In the genomic region with DNA sequence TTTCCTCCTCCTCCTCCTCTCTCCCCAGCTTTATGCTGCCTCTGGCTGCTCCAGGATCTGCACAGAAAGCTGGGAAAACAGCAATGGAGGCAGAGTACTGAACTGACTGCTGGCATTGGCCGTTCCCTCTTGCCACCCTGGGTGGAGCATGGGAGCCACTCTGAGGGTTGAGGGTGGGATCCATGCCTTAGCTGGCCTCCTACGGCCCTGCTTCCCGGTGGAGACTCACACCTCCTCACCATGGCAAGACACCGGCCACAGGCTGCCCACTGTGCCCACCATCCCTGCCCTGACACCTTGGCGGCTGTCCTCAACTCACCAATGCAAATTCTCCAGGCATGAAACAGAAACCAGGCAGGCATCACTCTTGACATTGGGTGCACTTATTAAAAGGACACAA, we compare ENCODE assay signal across 26 cellular contexts.
"Had no signal": no experiment of that assay in that cellular context is flagged by ENCODE, and none has a peak within 500 bp of the region (broad histone marks: within the 10 kb centered on the region; RNA-seq: fewer than 3 reads in every experiment).

No MANE protein-coding gene starts in this region.

- H3K27me3 Mint-ChIP-seq: activated CD4-positive, alpha-beta memory T cell treated with anti-CD3 and anti-CD28 coated beads, Interleukin-2, amount 10 ng/mL, durations not matched to agents 7 days and 5 days; activated naive CD4-positive, alpha-beta T cell treated with anti-CD3 and anti-CD28 coated beads, Interleukin-2, amount 10 ng/mL, durations not matched to agents 7 days and 5 days; activated T-cell treated with anti-CD3 and anti-CD28 coated beads, Interleukin-2, amount 50 U/mL, for 24 hours had no signal

- FAIRE-seq: astrocyte had no signal

- ATAC-seq: activated naive CD4-positive, alpha-beta T cell treated with anti-CD3 and anti-CD28 coated beads, Interleukin-2, amount 50 U/mL, for 72 hours; activated T-cell treated with anti-CD3 and anti-CD28 coated beads, Interleukin-2, amount 50 U/mL, for 72 hours; gastroesophageal sphincter; heart right ventricle had no signal

- H3K36me3 Mint-ChIP-seq: activated naive CD4-positive, alpha-beta T cell treated with anti-CD3 and anti-CD28 coated beads, Interleukin-2, amount 10 ng/mL, durations not matched to agents 7 days and 5 days had no signal

- H3K4me3 Mint-ChIP-seq: activated CD4-positive, alpha-beta memory T cell treated with anti-CD3 and anti-CD28 coated beads, Interleukin-2, amount 10 ng/mL, durations not matched to agents 7 days and 5 days; activated naive CD4-positive, alpha-beta T cell treated with anti-CD3 and anti-CD28 coated beads, Interleukin-2, amount 10 ng/mL, durations not matched to agents 7 days and 5 days; activated naive CD8-positive, alpha-beta T cell treated with anti-CD3 and anti-CD28 coated beads, Interleukin-2, amount 10 ng/mL, durations not matched to agents 7 days and 5 days; activated T-cell treated with anti-CD3 and anti-CD28 coated beads, Interleukin-2, amount 50 U/mL, for 24 hours; dendritic cell treated with granulocyte-macrophage colony-stimulating factor and Interleukin-4, amounts not matched to agents 40 ng/mL and 50 ng/mL, for 4 days had no signal

- H3K27me3 ChIP-seq: brain microvascular endothelial cell, gastroesophageal sphincter, heart right ventricle had no signal

- H3K27ac ChIP-seq: brain microvascular endothelial cell, coronary artery, dorsolateral prefrontal cortex, esophagus squamous epithelium, gastroesophageal sphincter, heart right ventricle had no signal

- H3K4me3 ChIP-seq: coronary artery, dorsolateral prefrontal cortex, esophagus squamous epithelium, gastroesophageal sphincter, heart right ventricle had no signal

- H3K27ac Mint-ChIP-seq: activated naive CD4-positive, alpha-beta T cell treated with anti-CD3 and anti-CD28 coated beads, Interleukin-2, amount 10 ng/mL, durations not matched to agents 7 days and 5 days; activated naive CD8-positive, alpha-beta T cell treated with anti-CD3 and anti-CD28 coated beads, Interleukin-2, amount 10 ng/mL, durations not matched to agents 7 days and 5 days; dendritic cell treated with granulocyte-macrophage colony-stimulating factor and Interleukin-4, amounts not matched to agents 40 ng/mL and 50 ng/mL, for 4 days had no signal

- H3K9me3 Mint-ChIP-seq: activated CD4-positive, alpha-beta memory T cell treated with anti-CD3 and anti-CD28 coated beads, Interleukin-2, amount 10 ng/mL, durations not matched to agents 7 days and 5 days; activated naive CD4-positive, alpha-beta T cell treated with anti-CD3 and anti-CD28 coated beads, Interleukin-2, amount 10 ng/mL, durations not matched to agents 7 days and 5 days; activated naive CD8-positive, alpha-beta T cell treated with anti-CD3 and anti-CD28 coated beads, Interleukin-2, amount 10 ng/mL, durations not matched to agents 7 days and 5 days; activated T-cell treated with anti-CD3 and anti-CD28 coated beads, Interleukin-2, amount 50 U/mL, for 72 hours; dendritic cell treated with granulocyte-macrophage colony-stimulating factor and Interleukin-4, amounts not matched to agents 40 ng/mL and 50 ng/mL, for 4 days had no signal

- H3K9me3 ChIP-seq: esophagus squamous epithelium, gastroesophageal sphincter, heart right ventricle had no signal

- H3K36me3 ChIP-seq: brain microvascular endothelial cell, esophagus squamous epithelium, gastroesophageal sphincter, heart right ventricle had no signal

- DNase-seq: activated CD4-positive, alpha-beta memory T cell treated with anti-CD3 and anti-CD28 coated beads, Interleukin-2, amount 10 ng/mL, durations not matched to agents 7 days and 5 days; activated CD4-positive, alpha-beta T cell treated with anti-CD3 and anti-CD28 coated beads for 48 hours; activated CD4-positive, CD25-positive, alpha-beta regulatory T cell; activated CD4-positive, CD25-positive, alpha-beta regulatory T cell treated with anti-CD3 and anti-CD28 coated beads, Interleukin-2, amount 50 U/mL, for 72 hours; activated CD8-positive, alpha-beta memory T cell treated with anti-CD3 and anti-CD28 coated beads, Interleukin-2, amount 50 U/mL, for 48 hours; activated gamma-delta T cell; activated naive CD4-positive, alpha-beta T cell; activated naive CD4-positive, alpha-beta T cell treated with anti-CD3 and anti-CD28 coated beads, Interleukin-2, amount 10 ng/mL, durations not matched to agents 7 days and 5 days; activated naive CD8-positive, alpha-beta T cell treated with anti-CD3 and anti-CD28 coated beads, Interleukin-2, amount 10 ng/mL, durations not matched to agents 7 days and 5 days; activated T-cell treated with anti-CD3 and anti-CD28 coated beads for 4 hours; activated T-cell treated with anti-CD3 and anti-CD28 coated beads, Interleukin-2, amount 50 U/mL, for 24 hours; activated T-cell treated with anti-CD3 and anti-CD28 coated beads, Interleukin-2, amount 50 U/mL, for 72 hours; brain microvascular endothelial cell; caudate nucleus; dorsolateral prefrontal cortex; effector memory CD4-positive, alpha-beta T cell; erythroblast; esophagus squamous epithelium; foreskin melanocyte; heart right ventricle; T-helper 2 cell had no signal
